In the genomic region with DNA sequence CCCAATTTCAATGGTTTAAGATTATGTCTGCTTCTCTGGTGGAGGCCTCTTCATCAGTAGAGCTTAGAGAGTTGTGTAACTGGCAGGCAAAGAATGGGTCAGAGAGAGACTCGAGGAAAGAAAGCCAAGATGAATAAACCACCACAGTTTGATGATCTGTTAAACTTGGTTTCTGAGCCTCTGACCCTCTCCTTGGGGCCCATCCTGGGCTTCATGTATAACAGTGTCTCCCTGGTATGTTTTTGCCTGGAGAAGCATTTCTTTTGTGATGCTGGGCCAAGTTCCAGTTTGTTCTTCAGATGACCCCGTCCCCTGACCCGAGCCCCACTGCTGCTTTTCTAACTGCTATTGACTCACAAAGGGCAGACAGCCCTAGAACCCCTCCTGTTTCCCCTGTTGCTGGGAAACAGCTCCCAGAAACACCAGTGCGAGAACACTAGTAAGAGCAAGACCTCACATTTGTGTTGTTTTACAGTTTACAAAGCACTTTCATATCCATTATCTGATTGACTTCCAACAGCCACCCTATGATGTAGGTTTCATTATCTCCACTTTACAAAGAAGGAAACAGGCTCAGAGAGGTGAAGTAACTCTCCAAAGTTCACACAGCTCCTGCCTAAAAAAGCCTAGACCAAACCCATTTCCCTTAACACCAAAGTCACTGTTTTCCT, we compare ENCODE assay signal across 11 cellular contexts. TPM values are rescaled to one million over a fixed set of nuclear protein-coding genes. Genes with fewer than 3 reads are reported as not detected.
A peak's percentile ranks its signal among the peaks of the same experiment; 100 is the strongest.
DNase-seq lines count a peak whose midpoint lies in the region; ATAC-seq, FAIRE-seq and TF ChIP-seq lines count a peak whose summit lies in the region.
"Had no signal": no experiment of that assay in that cellular context is flagged by ENCODE, and none has a peak within 500 bp of the region (broad histone marks: within the 10 kb centered on the region; RNA-seq: fewer than 3 reads in every experiment).

No MANE protein-coding gene starts in this region.

- H3K79me2 ChIP-seq in HepG2 (ENCODE audit: insufficient read depth, low read length), result no peaks in the 10 kb centered on the region
- H3K79me2 ChIP-seq in H9 (ENCODE audit: insufficient read depth, low read length), result no peaks in the 10 kb centered on the region

- H2AFZ ChIP-seq in HepG2 (ENCODE audit: low read length) (no peak overlapping the region), H9 (ENCODE audit: low read length) (no peak overlapping the region)

- no peak overlapping the region for H2BK12ac ChIP-seq in H9 (ENCODE audit: insufficient read length, low read depth, low read length)

- no peak overlapping the region for H3K23ac ChIP-seq in H9 (ENCODE audit: insufficient read length, low read depth, low read length)

- no peak overlapping the region for H2BK20ac ChIP-seq in H9 (ENCODE audit: low read depth, low read length, poor library complexity, severe bottlenecking)

- no peak overlapping the region for H2BK5ac ChIP-seq in H9 (ENCODE audit: insufficient read length, low read length)

- peak overlapping the region; percentile 55 for H3K4me2 ChIP-seq in HepG2 (ENCODE audit: low read depth, low read length)
- no peak overlapping the region for H3K4me2 ChIP-seq in H9 (ENCODE audit: insufficient read depth, insufficient read length, low read length)

- H3T11ph ChIP-seq in H9 (ENCODE audit: low read length), result no peak overlapping the region

- FAIRE-seq in HepG2 (lab: Jason Lieb, UNC), result no peak

- ATAC-seq in HepG2, result peak; percentile 16; the same call in 1 of the 3 replicates
- ATAC-seq in right lobe of liver, result no peak
- peak; percentile 42 to 59 for ATAC-seq in naive thymus-derived CD8-positive, alpha-beta T cell
- no peak for ATAC-seq in GM18873 (IDR thresholded peaks at IDR 0.05; ENCODE audit: low FRiP score, unreplicated experiment)

- TF ChIP-seq CTCF in HepG2 (CRISPR knock-in tag; IDR thresholded peaks at IDR 0.05) (no peak), right lobe of liver (IDR thresholded peaks at IDR 0.05) (no peak), brain (conservative IDR thresholded peaks at IDR 0.05) (no peak), A673 (conservative IDR thresholded peaks at IDR 0.05; ENCODE audit: low read depth, low read length) (no peak), H9 (conservative IDR thresholded peaks at IDR 0.05) (no peak)

- no peak overlapping the region for H3K14ac ChIP-seq in H9 (ENCODE audit: insufficient read depth, low read length)

- in situ Hi-C loops in HepG2 (cut with HindIII; ENCODE audit: extremely low pct_ligation_motif_present, low pct_unique_long_range_greater_than_20kb), result no loop called here

- TF ChIP-seq EP300 in HepG2 (IDR thresholded peaks at IDR 0.05; ENCODE audit: low read depth in 2 of 2, low read length in 2 of 2) (no peak), HepG2 (CRISPR knock-in tag; IDR thresholded peaks at IDR 0.05; ENCODE audit: borderline replicate concordance) (no peak)

- no peaks in the 10 kb centered on the region for H3K27me3 Mint-ChIP-seq in brain
- H3K27me3 Mint-ChIP-seq in naive thymus-derived CD8-positive, alpha-beta T cell, result no peaks in the 10 kb centered on the region
- no peaks in the 10 kb centered on the region; the same call in 1 of the 2 replicates for H3K27me3 Mint-ChIP-seq in H9 (ENCODE audit: low read depth)

- H3K4me1 ChIP-seq in HepG2 (ENCODE audit: insufficient read depth, low read length) (peaks cover 13% of the 10 kb centered on the region), right lobe of liver (peaks cover 0 to 9% (median 0%) of the 10 kb centered on the region in 4 donors), A673 (ENCODE audit: insufficient read depth, low read length, poor library complexity, severe bottlenecking) (no peaks in the 10 kb centered on the region), H9 (ENCODE audit: insufficient read depth, low read length) (no peaks in the 10 kb centered on the region)

- H3K36me3 ChIP-seq in HepG2 (replicated peaks in 1 of 2; ENCODE audit: control insufficient read depth in 1 of 2, insufficient read depth in 2 of 2, low read length in 2 of 2) (no peaks in the 10 kb centered on the region), right lobe of liver (no peaks in the 10 kb centered on the region), A673 (ENCODE audit: insufficient read depth, low read length, poor library complexity, severe bottlenecking) (no peaks in the 10 kb centered on the region)

- H3K27ac Mint-ChIP-seq in brain, result peak overlapping the region in 4 of 5 experiments; percentile 38 to 84 (median 60)
- H3K27ac Mint-ChIP-seq in naive thymus-derived CD8-positive, alpha-beta T cell, result peak overlapping the region; percentile 97 to 99 (median 98)
- H3K27ac Mint-ChIP-seq in H9, result peak overlapping the region in 1 of 3 experiments; percentile 18; a peak in 2 of 7 replicates

- TF ChIP-seq POLR2A in HepG2 (IDR thresholded peaks at IDR 0.05; ENCODE audit: insufficient read depth in 1 of 2, low read depth in 2 of 2, low read length in 2 of 2) (no peak), right lobe of liver (IDR thresholded peaks at IDR 0.05) (no peak)

- no peaks in the 10 kb centered on the region for H3K9me3 ChIP-seq in HepG2 (ENCODE audit: low read length)
- H3K9me3 ChIP-seq in right lobe of liver, result no peaks in the 10 kb centered on the region
- H3K9me3 ChIP-seq in A673 (ENCODE audit: low read depth, low read length, poor library complexity, severe bottlenecking), result no peaks in the 10 kb centered on the region
- H3K9me3 ChIP-seq in H9 (ENCODE audit: control insufficient read depth, low read depth, low read length), result no peaks in the 10 kb centered on the region

- H3K4me3 ChIP-seq in HepG2 (replicated peaks in 1 of 3; ENCODE audit: insufficient read depth in 1 of 3, low read depth in 2 of 3, low read length in 3 of 3) (peak overlapping the region in 1 of 3 experiments; percentile 10; a peak in 1 of 6 replicates), right lobe of liver (no peak overlapping the region), A673 (ENCODE audit: low read depth, low read length, poor library complexity, severe bottlenecking) (no peak overlapping the region)
- H3K4me3 ChIP-seq: coronary artery had no signal

- no peak overlapping the region for H3K4ac ChIP-seq in H9 (ENCODE audit: low read depth, low read length)

- no peak overlapping the region for H3K56ac ChIP-seq in H9 (ENCODE audit: insufficient read length, low read depth, low read length)

- POLR2A ChIA-PET in HepG2 (lab: Yijun Ruan, JAX) (no interaction called here), A673 (lab: Charles Lee; ENCODE audit: low non-redundant PET) (interaction anchor here (0.6 kb wide), 1 partner anchor 360 kb away, joined by 3 read pairs; no protein-coding TSS in a partner anchor)
- POLR2A ChIA-PET in naive thymus-derived CD8-positive, alpha-beta T cell (lab: Charles Lee), result interaction anchor here (1.0 to 10.6 kb wide), 8 partner anchors 12 to 297 kb away, joined by 3 to 285 read pairs (median 18); a partner anchor contains a TSS

- H3K9me3 Mint-ChIP-seq in brain, result peaks cover 0 to 6% (median 0%) of the 10 kb centered on the region in 5 experiments
- no peaks in the 10 kb centered on the region for H3K9me3 Mint-ChIP-seq in naive thymus-derived CD8-positive, alpha-beta T cell
- H3K9me3 Mint-ChIP-seq in H9, result no peaks in the 10 kb centered on the region

- H3K27me3 ChIP-seq in HepG2 (ENCODE audit: control insufficient read depth in 1 of 2, insufficient read depth in 2 of 2, low read length in 2 of 2) (peaks cover 0 to 4% of the 10 kb centered on the region in 2 experiments; a peak in 2 of 5 replicates), right lobe of liver (no peaks in the 10 kb centered on the region), A673 (replicated peaks; ENCODE audit: insufficient read depth, low read depth, low read length, poor library complexity) (no peaks in the 10 kb centered on the region), H9 (ENCODE audit: insufficient read depth, low read length) (no peaks in the 10 kb centered on the region)

- H3K4me1 Mint-ChIP-seq in brain (peaks cover 19% of the 10 kb centered on the region), H9 (peaks cover 12% of the 10 kb centered on the region in 2 experiments; a peak in 3 of 4 replicates)
- peaks cover 51 to 94% (median 90%) of the 10 kb centered on the region in 4 donors for H3K4me1 Mint-ChIP-seq in naive thymus-derived CD8-positive, alpha-beta T cell

- no peaks in the 10 kb centered on the region for H3K79me1 ChIP-seq in H9 (ENCODE audit: insufficient read depth, low read depth, low read length, poor library complexity, severe bottlenecking)

- H3K9ac ChIP-seq in HepG2 (ENCODE audit: insufficient read depth, low read depth, low read length) (no peak overlapping the region), H9 (ENCODE audit: extremely low read depth, insufficient read length, low read length) (no peak overlapping the region)

- WGBS in HepG2 (ENCODE audit: low lambda C conversion rate), result 2% methylated on average over 4 of the region's 4 CpGs
- WGBS in right lobe of liver (ENCODE audit: insufficient coverage, low coverage, low lambda C conversion rate, missing lambda C conversion rate), result 39% methylated on average over 3 of the region's 4 CpGs
- no CpG with 5 or more reads among the region's 4 CpGs for WGBS in H9 (ENCODE audit: extremely low coverage, insufficient read length, low lambda C conversion rate)

- DNase-seq in HepG2 (ENCODE audit: low spot score), result no peak
- DNase-seq in right lobe of liver, result no peak
- DNase-seq in naive thymus-derived CD8-positive, alpha-beta T cell, result peak in 5 of 10 donors; percentile 36 to 63 (median 59)
- no peak for DNase-seq in A673 (ENCODE audit: low spot score)
- no peak for DNase-seq in H9
- no peak for DNase-seq in NCI-H1436 treated with DMSO at 0.1 percent for 48 hours (lab: John Stamatoyannopoulos, UW)

- H4K20me1 ChIP-seq in HepG2 (ENCODE audit: insufficient read depth, low read length) (no peaks in the 10 kb centered on the region), H9 (ENCODE audit: control insufficient read depth, insufficient read depth, insufficient read length) (no peaks in the 10 kb centered on the region)

- no peaks in the 10 kb centered on the region for H3K23me2 ChIP-seq in H9 (ENCODE audit: insufficient read length, low read depth, low read length, poor library complexity, severe bottlenecking)

- no peak overlapping the region for H2BK120ac ChIP-seq in H9 (ENCODE audit: low read depth, low read length, poor library complexity, severe bottlenecking)

- H3K4me3 Mint-ChIP-seq in brain (peak overlapping the region in 1 of 5 experiments; percentile 37), H9 (peak overlapping the region in 1 of 2 experiments; percentile 16; a peak in 1 of 5 replicates)
- H3K4me3 Mint-ChIP-seq in naive thymus-derived CD8-positive, alpha-beta T cell, result peak overlapping the region; percentile 68 to 91 (median 88)

- H3K18ac ChIP-seq in H9 (ENCODE audit: insufficient read length, low read depth, low read length), result no peak overlapping the region

- no peak for TF ChIP-seq RAD21 in HepG2 (CRISPR knock-in tag; IDR thresholded peaks at IDR 0.05)

- intact Hi-C loops in HepG2 (cut with micrococcal nuclease; ENCODE audit: unreplicated experiment) (no loop called here), right lobe of liver (cut with DNase I) (no loop called here), A673 (cut with micrococcal nuclease; ENCODE audit: unreplicated experiment) (no loop called here)

- H3K27ac ChIP-seq in HepG2 (ENCODE audit: extremely low read length, insufficient read depth, low read length), result no peak overlapping the region
- H3K27ac ChIP-seq in right lobe of liver, result no peak overlapping the region
- no peak overlapping the region for H3K27ac ChIP-seq in A673 (ENCODE audit: low read depth, low read length, poor library complexity, severe bottlenecking)
- no peak overlapping the region for H3K27ac ChIP-seq in H9 (ENCODE audit: insufficient read length, low read depth, low read length)

- CTCF ChIA-PET in HepG2 (lab: Yijun Ruan, JAX; ENCODE audit: low intra/inter-chr PET ratio, low total read pairs), result interaction anchor here (1.8 kb wide), 1 partner anchor 54 kb away, joined by 9 read pairs; no protein-coding TSS in a partner anchor
- CTCF ChIA-PET in A673 (lab: Charles Lee), result no interaction called here

- no peak overlapping the region for H2AK5ac ChIP-seq in H9 (ENCODE audit: insufficient read length, low read length)

- no peak overlapping the region for H4K8ac ChIP-seq in H9 (replicated peaks; ENCODE audit: insufficient read length, low read depth, low read length)

- H4K5ac ChIP-seq in H9 (ENCODE audit: insufficient read length, low read depth, low read length), result no peak overlapping the region

- H2BK15ac ChIP-seq in H9 (ENCODE audit: low read depth, low read length), result no peak overlapping the region

- no peak overlapping the region for H4K91ac ChIP-seq in H9 (ENCODE audit: insufficient read length, low read depth, low read length)

- BruUV-seq in HepG2 (replicated peaks; lab: Mats Ljungman, UMichigan) (no TSS peak), A673 (replicated peaks; lab: Mats Ljungman, UMichigan) (no TSS peak)

- H3K36me3 Mint-ChIP-seq in brain (no peaks in the 10 kb centered on the region), H9 (ENCODE audit: insufficient read depth in 1 of 3, low read depth in 3 of 3) (no peaks in the 10 kb centered on the region; a peak in 1 of 7 replicates)
- H3K36me3 Mint-ChIP-seq in naive thymus-derived CD8-positive, alpha-beta T cell, result peaks cover 33 to 94% (median 84%) of the 10 kb centered on the region in 3 donors

RNA-seq across cellular contexts. Expression of a gene that starts 9.0 kb away (rescaled TPM):
- total RNA-seq in HepG2 (2016; rRNA removed; fragmentation: Illumina TruSeq; extraction: Trizol) (not detected in 2 replicates), right lobe of liver (1 to 10 TPM in 2 of 6 experiments, under 1 TPM in 4; 0.13 to 1.5 (median 0.66) TPM), A673 (2021) (not detected in 2 replicates), H9 (2021) (not detected in 2 replicates)
- not detected in 2 replicates for total RNA-seq in HepG2 (2016; cell fraction: cytosol; rRNA removed; fragmentation: Illumina TruSeq; extraction: Trizol; ENCODE audit: low read depth)
- total RNA-seq in HepG2 (2016; cell fraction: insoluble cytoplasmic fraction; rRNA removed; fragmentation: Illumina TruSeq; extraction: Trizol), result not detected in 2 replicates
- total RNA-seq in HepG2 (2016; cell fraction: membrane; rRNA removed; fragmentation: Illumina TruSeq; extraction: Trizol), result not detected in 2 replicates
- not detected in 2 replicates for total RNA-seq in HepG2 (2016; cell fraction: nucleus; rRNA removed; fragmentation: Illumina TruSeq; extraction: Trizol)
- polyA plus RNA-seq in HepG2 (2011; rRNA removed) (not detected in 2 replicates), brain (ENCODE audit: insufficient read depth, low read depth, low replicate concordance) (0.27 TPM)
- not detected in 2 replicates for polyA plus RNA-seq in HepG2 (2011; cell fraction: cytosol; rRNA removed)
- not detected in 2 replicates for polyA plus RNA-seq in HepG2 (2011; cell fraction: nucleus; rRNA removed)
- polyA plus RNA-seq in HepG2 (2012), result not detected in 2 replicates
- not detected in 2 replicates for polyA plus RNA-seq in HepG2 (2016; cell fraction: cytosol; fragmentation: Illumina TruSeq; extraction: Trizol; ENCODE audit: low read depth)
- polyA plus RNA-seq in HepG2 (2016; cell fraction: insoluble cytoplasmic fraction; fragmentation: Illumina TruSeq; extraction: Trizol; ENCODE audit: low read depth), result not detected in 2 replicates
- polyA plus RNA-seq in HepG2 (2016; cell fraction: membrane; fragmentation: Illumina TruSeq; extraction: Trizol; ENCODE audit: low read depth), result not detected in 2 replicates
- polyA plus RNA-seq in HepG2 (2016; cell fraction: nucleus; fragmentation: Illumina TruSeq; extraction: Trizol; ENCODE audit: insufficient read depth, low read depth), result not detected in 2 replicates
- not detected in 2 replicates for polyA minus RNA-seq in HepG2 (2011; rRNA and poly(A)+ RNA removed; ENCODE audit: low replicate concordance)
- not detected in 2 replicates for polyA minus RNA-seq in HepG2 (2011; cell fraction: cytosol; rRNA and poly(A)+ RNA removed)
- not detected in 2 replicates for polyA minus RNA-seq in HepG2 (2011; cell fraction: nucleus; rRNA and poly(A)+ RNA removed)
- 100 to 1,000 TPM; 178 to 189 TPM for total RNA-seq in naive thymus-derived CD8-positive, alpha-beta T cell
- polyA plus RNA-seq in naive thymus-derived CD8-positive, alpha-beta T cell, result 100 to 1,000 TPM; 197 to 240 (median 222) TPM
- total RNA-seq: MCF 10A, osteoblast had no signal

Comparison
In these comparisons a context has a peak if more than half of its experiments do, and no peak if none do; other contexts are left out.
1. ATAC-seq: peak in HepG2 (single experiment) and naive thymus-derived CD8-positive, alpha-beta T cell (2 of 2); none in right lobe of liver (0 of 4) and GM18873 (single experiment).
2. RNA of a gene that starts 9.0 kb away (total RNA-seq): 178 to 189 TPM in naive thymus-derived CD8-positive, alpha-beta T cell; 0.13 to 1.5 TPM in right lobe of liver, not detected in HepG2, not detected in A673 and not detected in H9; every median in the first group is over 10 times any median in the second.